22 cellular contexts compared by ENCODE assay signal in the genomic region with DNA sequence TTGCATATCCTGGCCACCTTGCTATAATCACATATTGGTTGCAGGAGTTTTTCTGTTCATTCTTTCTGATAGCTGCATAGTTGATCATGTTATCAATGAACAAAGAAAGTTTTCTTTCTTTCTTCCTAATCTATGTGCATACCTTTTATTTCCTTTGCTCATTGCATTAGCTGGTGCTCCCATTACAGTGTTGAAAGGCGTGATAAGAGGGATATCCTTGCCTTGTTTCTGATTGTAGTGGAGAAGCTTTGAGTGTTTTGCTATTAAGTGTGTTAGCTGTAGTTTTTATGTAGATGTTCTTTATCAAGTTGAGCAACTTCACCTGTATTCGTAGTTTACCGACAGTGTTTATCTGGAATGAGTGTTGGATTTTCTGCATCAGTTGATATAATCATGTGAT.
"Had no signal": no experiment of that assay in that cellular context is flagged by ENCODE, and none has a peak within 500 bp of the region (broad histone marks: within the 10 kb centered on the region; RNA-seq: fewer than 3 reads in every experiment).

No MANE protein-coding gene starts in this region.

- H3K9me3 ChIP-seq: esophagus muscularis mucosa, gastrocnemius medialis, mucosa of descending colon, spleen, tibial artery, upper lobe of left lung, uterus had no signal

- H3K27me3 ChIP-seq: dorsolateral prefrontal cortex, esophagus muscularis mucosa, gastrocnemius medialis, spleen, tibial artery, upper lobe of left lung, uterus had no signal

- H3K4me3 Mint-ChIP-seq: stimulated activated memory B cell treated with anti-CD40 and anti-IgM and Interleukin-4, amounts not matched to agents 10 μg/mL and 1 μg/mL and 100 μg/mL, for 72 hours; stimulated activated naive CD8-positive, alpha-beta T cell treated with anti-CD3 and anti-CD28 coated beads, Interleukin-15, Interleukin-2, amounts not matched to agents 100 ng/mL and 50 ng/mL, for 24 hours had no signal

- DNase-seq: cortex of kidney; dorsolateral prefrontal cortex; effector CD8-positive, alpha-beta T cell; gastrocnemius medialis; glutamatergic neuron; islet precursor cell; mammary epithelial cell; mucosa of descending colon; naive thymus-derived CD8-positive, alpha-beta T cell; spleen; stimulated activated CD4-positive, alpha-beta T cell treated with anti-CD3 and anti-CD28 coated beads, Interleukin-15, amount 100 ng/mL, for 24 hours; stimulated activated CD4-positive, alpha-beta T cell treated with anti-CD3 and anti-CD28 coated beads, Interleukin-1b, Interleukin-23, amount 100 ng/mL, for 48 hours; stimulated activated CD4-positive, alpha-beta T cell treated with anti-CD3 and anti-CD28 coated beads, Interleukin-4, amount 100 ng/mL, for 24 hours; tibial artery; upper lobe of left lung; uterus had no signal

- H3K27ac ChIP-seq: dorsolateral prefrontal cortex, epithelial cell of prostate, esophagus muscularis mucosa, gastrocnemius medialis, spleen, tibial artery, upper lobe of left lung, uterus had no signal

- H3K27me3 Mint-ChIP-seq: naive thymus-derived CD8-positive, alpha-beta T cell; stimulated activated memory B cell treated with anti-CD40 and anti-IgM and Interleukin-4, amounts not matched to agents 10 μg/mL and 1 μg/mL and 100 μg/mL, for 72 hours; stimulated activated naive CD8-positive, alpha-beta T cell treated with anti-CD3 and anti-CD28 coated beads, Interleukin-15, Interleukin-2, amounts not matched to agents 100 ng/mL and 50 ng/mL, for 24 hours had no signal

- H3K36me3 ChIP-seq: esophagus muscularis mucosa, gastrocnemius medialis, tibial artery, uterus had no signal

- H3K4me3 ChIP-seq: dorsolateral prefrontal cortex, esophagus muscularis mucosa, gastrocnemius medialis, mucosa of descending colon, spleen, tibial artery, upper lobe of left lung, uterus had no signal

- ATAC-seq: gastrocnemius medialis; left lobe of liver; naive thymus-derived CD8-positive, alpha-beta T cell; sciatic nerve; stimulated activated memory B cell treated with anti-CD40 and anti-IgM and Interleukin-4, amounts not matched to agents 10 μg/mL and 1 μg/mL and 100 μg/mL, for 72 hours had no signal

- H3K27ac Mint-ChIP-seq: stimulated activated memory B cell treated with anti-CD40 and anti-IgM and Interleukin-4, amounts not matched to agents 10 μg/mL and 1 μg/mL and 100 μg/mL, for 72 hours; stimulated activated naive CD8-positive, alpha-beta T cell treated with anti-CD3 and anti-CD28 coated beads, Interleukin-15, Interleukin-2, amounts not matched to agents 100 ng/mL and 50 ng/mL, for 24 hours had no signal

- H3K9me3 Mint-ChIP-seq: naive thymus-derived CD8-positive, alpha-beta T cell; stimulated activated memory B cell treated with anti-CD40 and anti-IgM and Interleukin-4, amounts not matched to agents 10 μg/mL and 1 μg/mL and 100 μg/mL, for 72 hours; stimulated activated naive CD8-positive, alpha-beta T cell treated with anti-CD3 and anti-CD28 coated beads, Interleukin-15, Interleukin-2, amounts not matched to agents 100 ng/mL and 50 ng/mL, for 24 hours had no signal

- H3K4me1 ChIP-seq: uterus had no signal
